8 cellular contexts compared by ENCODE assay signal in the genomic region with DNA sequence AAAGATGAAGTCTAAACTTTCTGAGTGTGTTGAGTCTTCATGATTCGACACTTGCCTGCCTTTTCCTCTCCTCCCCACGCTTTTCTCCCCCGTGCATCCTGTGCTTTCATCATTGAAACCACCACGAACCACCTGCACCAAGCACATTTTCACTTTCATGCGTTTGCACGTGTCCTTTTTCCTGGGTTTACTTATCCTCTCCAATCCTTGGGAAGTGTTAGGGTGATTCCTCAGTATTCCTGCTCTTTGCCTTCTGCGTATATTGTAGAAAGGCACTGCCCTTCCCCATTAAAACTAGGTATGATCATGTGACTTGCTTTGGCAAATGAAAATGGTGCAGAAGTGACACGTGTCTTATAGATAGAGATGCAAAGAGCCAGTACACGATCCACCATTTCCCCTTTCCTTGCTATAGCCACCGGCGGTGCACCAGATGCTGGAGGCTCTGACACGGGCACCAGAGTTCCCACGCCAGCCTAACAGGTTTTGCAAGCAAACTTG.
DNase-seq lines count a peak whose midpoint lies in the region; ATAC-seq and TF ChIP-seq lines count a peak whose summit lies in the region.
"Had no signal": no experiment of that assay in that cellular context is flagged by ENCODE, and none has a peak within 500 bp of the region (broad histone marks: within the 10 kb centered on the region; RNA-seq: fewer than 3 reads in every experiment).

No MANE protein-coding gene starts in this region.

- TF ChIP-seq CTCF in uterus (IDR thresholded peaks at IDR 0.05): no peak
- no peak for TF ChIP-seq CTCF in testis (IDR thresholded peaks at IDR 0.05)

- peak; percentile 55 for ATAC-seq in GM19397 (IDR thresholded peaks at IDR 0.05; ENCODE audit: unreplicated experiment)
- ATAC-seq in HG03196 (IDR thresholded peaks at IDR 0.05; ENCODE audit: unreplicated experiment): peak; percentile 46

- 43 to 70% methylated on average over 13 of the region's 13 CpGs for WGBS in testis, 2 donors

- peak; percentile 59 for DNase-seq in activated CD8-positive, alpha-beta memory T cell treated with anti-CD3 and anti-CD28 coated beads, Interleukin-2, amount 50 U/mL, for 48 hours
- DNase-seq in stimulated activated CD8-positive, alpha-beta memory T cell treated with anti-CD3 and anti-CD28 coated beads, Interleukin-4, amount 100 ng/mL, for 48 hours: peak; percentile 54
- DNase-seq in uterus (no peak), nucleus accumbens (lab: John Stamatoyannopoulos, UW) (no peak), testis (no peak)
- DNase-seq: mesenchymal stem cell had no signal

- intact Hi-C loops in uterus (cut with DNase I; ENCODE audit: low total_unique reads): no loop called here
- intact Hi-C loops in testis (cut with DNase I; ENCODE audit: low total_unique reads): no loop called here

- no peaks in the 10 kb centered on the region for H3K27me3 ChIP-seq in uterus
- no peaks in the 10 kb centered on the region for H3K27me3 ChIP-seq in testis

- no peak overlapping the region for H3K27ac ChIP-seq in uterus
- H3K27ac ChIP-seq in testis: no peak overlapping the region

- H3K36me3 ChIP-seq in uterus: no peaks in the 10 kb centered on the region
- H3K36me3 ChIP-seq in testis (ENCODE audit: low read depth, missing control alignments): no peaks in the 10 kb centered on the region

- H3K4me3 ChIP-seq in uterus (no peak overlapping the region), testis (no peak overlapping the region)

- TF ChIP-seq POLR2A in uterus (IDR thresholded peaks at IDR 0.05) (no peak), testis (IDR thresholded peaks at IDR 0.05) (no peak)

- H3K9me3 ChIP-seq in uterus (no peaks in the 10 kb centered on the region), testis (no peaks in the 10 kb centered on the region)

- H3K4me1 ChIP-seq in uterus (no peaks in the 10 kb centered on the region), testis (no peaks in the 10 kb centered on the region)

Comparison
In these comparisons a context has a peak if more than half of its experiments do, and no peak if none do; other contexts are left out.
1. DNase-seq: peak in activated CD8-positive, alpha-beta memory T cell treated with anti-CD3 and anti-CD28 coated beads, Interleukin-2, amount 50 U/mL, for 48 hours (single experiment) and stimulated activated CD8-positive, alpha-beta memory T cell treated with anti-CD3 and anti-CD28 coated beads, Interleukin-4, amount 100 ng/mL, for 48 hours (single experiment); none in uterus (0 of 2), nucleus accumbens (0 of 56) and testis (single experiment).